Comparison of ENCODE assay signal across 18 cellular contexts in the genomic region with DNA sequence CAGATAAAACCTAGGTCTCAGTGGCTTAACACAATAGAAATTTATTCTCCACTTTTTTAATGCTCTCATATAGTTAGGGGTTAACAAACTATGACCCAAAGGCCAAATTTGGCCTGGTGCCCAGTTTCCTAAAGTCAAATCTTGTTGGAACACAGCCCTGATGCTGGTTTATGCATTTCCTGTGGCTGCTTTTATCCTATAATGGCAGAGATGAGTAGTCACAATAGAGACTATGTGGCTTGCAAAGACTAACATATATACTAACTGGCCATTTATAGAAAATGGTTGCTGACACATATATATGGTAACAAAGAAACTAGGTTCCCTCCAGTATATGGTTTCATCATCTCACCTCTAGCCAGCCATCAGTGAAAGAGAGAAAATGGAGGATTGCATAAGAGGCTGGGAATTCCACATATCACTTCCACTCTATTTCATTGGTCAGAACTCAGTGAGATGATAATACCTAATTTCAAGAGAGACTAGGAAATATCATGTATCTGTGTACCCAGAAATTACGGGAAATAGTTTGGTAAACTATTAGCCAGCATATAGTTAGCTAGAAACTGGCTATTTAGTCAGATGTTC. TPM values are rescaled to one million over a fixed set of nuclear protein-coding genes. Genes with fewer than 3 reads are reported as not detected.
DNase-seq lines count a peak whose midpoint lies in the region; TF ChIP-seq lines count a peak whose summit lies in the region.
"Had no signal": no experiment of that assay in that cellular context is flagged by ENCODE, and none has a peak within 500 bp of the region (broad histone marks: within the 10 kb centered on the region; RNA-seq: fewer than 3 reads in every experiment).

No MANE protein-coding gene starts in this region.

- intact Hi-C loops in MCF 10A (cut with micrococcal nuclease) (no loop called here), breast epithelium (cut with DNase I; ENCODE audit: low total_unique reads) (no loop called here), adrenal gland (cut with DNase I) (no loop called here)

- no peak overlapping the region for H3K4me2 ChIP-seq in mesenchymal stem cell (ENCODE audit: low read length, poor library complexity, severe bottlenecking)

- no peak overlapping the region for H4K91ac ChIP-seq in mesenchymal stem cell (ENCODE audit: low read length)

- no peaks in the 10 kb centered on the region for H3K9me3 Mint-ChIP-seq in MCF 10A (ENCODE audit: unreplicated experiment)
- H3K9me3 Mint-ChIP-seq: activated naive CD4-positive, alpha-beta T cell treated with anti-CD3 and anti-CD28 coated beads, Interleukin-2, amount 50 U/mL, for 24 hours; nephron progenitor cell had no signal

- H3K79me1 ChIP-seq in mesenchymal stem cell (replicated peaks; ENCODE audit: low read length, poor library complexity, severe bottlenecking) = no peaks in the 10 kb centered on the region

- H3K27me3 ChIP-seq in breast epithelium (no peaks in the 10 kb centered on the region), MG63 (no peaks in the 10 kb centered on the region), adrenal gland (no peaks in the 10 kb centered on the region), mesenchymal stem cell (ENCODE audit: control insufficient read depth in 1 of 2, insufficient read depth in 1 of 2, low read length in 2 of 2) (no peaks in the 10 kb centered on the region)
- H3K27me3 ChIP-seq: cardiac muscle cell had no signal

- H4K8ac ChIP-seq in mesenchymal stem cell (ENCODE audit: low read length) = no peak overlapping the region

- H2BK12ac ChIP-seq in mesenchymal stem cell (ENCODE audit: low read length in 2 of 2) = no peak overlapping the region

- no peak overlapping the region for H3K23ac ChIP-seq in mesenchymal stem cell (ENCODE audit: low read length in 2 of 2)

- TF ChIP-seq CTCF in MCF 10A (IDR thresholded peaks at IDR 0.05; ENCODE audit: unreplicated experiment) (no peak), breast epithelium (IDR thresholded peaks at IDR 0.05) (no peak), adrenal gland (IDR thresholded peaks at IDR 0.05) (no peak)

- peaks cover 7% of the 10 kb centered on the region for H3K4me1 Mint-ChIP-seq in MCF 10A (ENCODE audit: insufficient read depth, unreplicated experiment)
- H3K4me1 Mint-ChIP-seq: activated naive CD4-positive, alpha-beta T cell treated with anti-CD3 and anti-CD28 coated beads, Interleukin-2, amount 50 U/mL, for 24 hours; nephron progenitor cell; T-helper 17 cell had no signal

- H2BK120ac ChIP-seq in mesenchymal stem cell (ENCODE audit: low read depth, low read length) = no peak overlapping the region

- POLR2A ChIA-PET in MCF 10A (lab: Yijun Ruan, JAX) = no interaction called here

- TF ChIP-seq POLR2A in breast epithelium (IDR thresholded peaks at IDR 0.05) (no peak), adrenal gland (IDR thresholded peaks at IDR 0.05) (no peak)

- H3K9me3 ChIP-seq in breast epithelium (no peaks in the 10 kb centered on the region), MG63 (no peaks in the 10 kb centered on the region), adrenal gland (replicated peaks in 1 of 3) (no peaks in the 10 kb centered on the region), mesenchymal stem cell (ENCODE audit: control insufficient read depth, low read length) (no peaks in the 10 kb centered on the region)

- H3K36me3 ChIP-seq in breast epithelium = no peaks in the 10 kb centered on the region
- no peaks in the 10 kb centered on the region for H3K36me3 ChIP-seq in MG63
- no peaks in the 10 kb centered on the region for H3K36me3 ChIP-seq in adrenal gland (replicated peaks in 1 of 2)
- no peaks in the 10 kb centered on the region for H3K36me3 ChIP-seq in mesenchymal stem cell (ENCODE audit: control insufficient read depth in 1 of 2, insufficient read depth in 2 of 2, low read depth in 1 of 2, low read length in 2 of 2)
- H3K36me3 ChIP-seq: cardiac muscle cell had no signal

- H3K4me3 ChIP-seq in breast epithelium (no peak overlapping the region), MG63 (no peak overlapping the region), adrenal gland (no peak overlapping the region), mesenchymal stem cell (ENCODE audit: insufficient read depth in 1 of 2, low read depth in 1 of 2, low read length in 2 of 2) (no peak overlapping the region)
- H3K4me3 ChIP-seq: cardiac muscle cell, lung had no signal

- H3K18ac ChIP-seq in mesenchymal stem cell (ENCODE audit: low read depth in 1 of 2, low read length in 2 of 2) = no peak overlapping the region

- CTCF ChIA-PET in MCF 10A (lab: Yijun Ruan, JAX) = interaction anchor here (0.8 to 1.1 kb wide), 2 partner anchors 72 to 227 kb away, joined by 3 read pairs; no protein-coding TSS in a partner anchor

- no peak overlapping the region for H2AK5ac ChIP-seq in mesenchymal stem cell (ENCODE audit: low read length, severe bottlenecking)

- WGBS in adrenal gland, 4 donors = 90 to 98% (median 92%) methylated on average over 1 of the region's 1 CpG
- WGBS in mesenchymal stem cell = no CpG with 5 or more reads among the region's 1 CpG

- H2BK15ac ChIP-seq in mesenchymal stem cell (ENCODE audit: low read depth, poor library complexity, severe bottlenecking) = no peak overlapping the region

- no peak overlapping the region for H2AFZ ChIP-seq in mesenchymal stem cell (ENCODE audit: low read depth, low read length)

- no peak overlapping the region for H2BK5ac ChIP-seq in mesenchymal stem cell (ENCODE audit: low read depth, low read length, poor library complexity, severe bottlenecking)

- H3K27me3 Mint-ChIP-seq in MCF 10A (ENCODE audit: insufficient read depth, unreplicated experiment) = no peaks in the 10 kb centered on the region
- H3K27me3 Mint-ChIP-seq: activated naive CD4-positive, alpha-beta T cell treated with anti-CD3 and anti-CD28 coated beads, Interleukin-2, amount 50 U/mL, for 24 hours; T-helper 17 cell had no signal

- H3K27ac Mint-ChIP-seq in MCF 10A (ENCODE audit: low read depth, unreplicated experiment) = no peak overlapping the region
- H3K27ac Mint-ChIP-seq: activated naive CD4-positive, alpha-beta T cell treated with anti-CD3 and anti-CD28 coated beads, Interleukin-2, amount 50 U/mL, for 24 hours; nephron progenitor cell; T-helper 17 cell had no signal

- no peak overlapping the region for H3K4me3 Mint-ChIP-seq in MCF 10A (ENCODE audit: unreplicated experiment)
- H3K4me3 Mint-ChIP-seq: activated naive CD4-positive, alpha-beta T cell treated with anti-CD3 and anti-CD28 coated beads, Interleukin-2, amount 50 U/mL, for 24 hours; nephron progenitor cell; T-helper 17 cell had no signal

- no TSS peak for BruUV-seq in MCF 10A (replicated peaks; lab: Mats Ljungman, UMichigan)

- peak; percentile 64 for DNase-seq in MCF 10A (ENCODE audit: unreplicated experiment)
- no peak for DNase-seq in breast epithelium (ENCODE audit: low spot score in 2 of 2)
- peak; percentile 5 for DNase-seq in MG63
- DNase-seq in adrenal gland = peak; percentile 15 to 65 (median 30)
- DNase-seq in pulmonary artery endothelial cell (ENCODE audit: low read depth, low spot score) = peak; percentile 52
- DNase-seq in mesenchymal stem cell = no peak
- DNase-seq in SW 1271 (lab: John Stamatoyannopoulos, UW) = no peak
- no peak for DNase-seq in amygdala (lab: John Stamatoyannopoulos, UW)
- DNase-seq: activated CD4-positive, alpha-beta T cell treated with anti-CD3 and anti-CD28 coated beads for 1 hour; activated T-cell treated with anti-CD3 and anti-CD28 coated beads for 4 hours; COR-L47; NCI-H1417 treated with DMSO at 0.1 percent for 48 hours; NCI-H524 treated with DMSO at 0.1 percent for 48 hours; nephron progenitor cell; T-helper 17 cell had no signal

- H3K14ac ChIP-seq in mesenchymal stem cell (ENCODE audit: low read length in 2 of 2) = no peak overlapping the region

- H3K36me3 Mint-ChIP-seq in MCF 10A (ENCODE audit: insufficient read depth, unreplicated experiment) = no peaks in the 10 kb centered on the region
- H3K36me3 Mint-ChIP-seq: activated naive CD4-positive, alpha-beta T cell treated with anti-CD3 and anti-CD28 coated beads, Interleukin-2, amount 50 U/mL, for 24 hours had no signal

- H3K4me1 ChIP-seq in breast epithelium (no peaks in the 10 kb centered on the region), adrenal gland (replicated peaks in 1 of 2) (peaks cover 0 to 4% of the 10 kb centered on the region in 2 donors), mesenchymal stem cell (ENCODE audit: control insufficient read depth, insufficient read depth, low read depth, low read length) (peaks cover 2% of the 10 kb centered on the region)

- no peak overlapping the region for H3K4ac ChIP-seq in mesenchymal stem cell (ENCODE audit: low read depth in 1 of 2, low read length in 2 of 2)

- H3K9ac ChIP-seq in mesenchymal stem cell (ENCODE audit: low read length) = no peak overlapping the region

- H3K27ac ChIP-seq in breast epithelium = no peak overlapping the region
- no peak overlapping the region for H3K27ac ChIP-seq in adrenal gland
- no peak overlapping the region for H3K27ac ChIP-seq in mesenchymal stem cell (ENCODE audit: low read length, poor library complexity, severe bottlenecking)
- H3K27ac ChIP-seq: cardiac muscle cell had no signal

RNA-seq across cellular contexts. Expression of gene NAV3, which starts 10.9 kb away (rescaled TPM):
- total RNA-seq in MCF 10A (2022) (7.1 and 8.4 TPM in 2 replicates), breast epithelium (10 to 100 TPM; 25.6 to 46.1 (median 41.1) TPM), adrenal gland (10 to 100 TPM in 7 of 8 donors, 1 to 10 TPM in 1; 5.0 to 42.7 (median 28.1) TPM), pulmonary artery endothelial cell (28.7 and 40.6 TPM in 2 replicates)
- 6.7 and 20.7 TPM in 2 replicates for total RNA-seq in MG63 (2014; rRNA removed; shearing (Covaris generic); ENCODE audit: low replicate concordance)
- polyA plus RNA-seq in adrenal gland = 1 to 10 TPM; 5.5 to 7.4 (median 6.5) TPM
- polyA plus RNA-seq in mesenchymal stem cell (2013, experiment 1 of 2) = 26.2 TPM
- polyA plus RNA-seq in mesenchymal stem cell (2013, experiment 2 of 2) = 26.1 TPM

Comparison
In these comparisons a context has a peak if more than half of its experiments do, and no peak if none do; other contexts are left out.
1. DNase-seq: peak in MCF 10A (single experiment), MG63 (single experiment), adrenal gland (7 of 7) and pulmonary artery endothelial cell (single experiment); none in breast epithelium (0 of 2), mesenchymal stem cell (single experiment), SW 1271 (0 of 2) and amygdala (0 of 56).